Comparison of ENCODE assay signal across 11 cellular contexts in the genomic region with DNA sequence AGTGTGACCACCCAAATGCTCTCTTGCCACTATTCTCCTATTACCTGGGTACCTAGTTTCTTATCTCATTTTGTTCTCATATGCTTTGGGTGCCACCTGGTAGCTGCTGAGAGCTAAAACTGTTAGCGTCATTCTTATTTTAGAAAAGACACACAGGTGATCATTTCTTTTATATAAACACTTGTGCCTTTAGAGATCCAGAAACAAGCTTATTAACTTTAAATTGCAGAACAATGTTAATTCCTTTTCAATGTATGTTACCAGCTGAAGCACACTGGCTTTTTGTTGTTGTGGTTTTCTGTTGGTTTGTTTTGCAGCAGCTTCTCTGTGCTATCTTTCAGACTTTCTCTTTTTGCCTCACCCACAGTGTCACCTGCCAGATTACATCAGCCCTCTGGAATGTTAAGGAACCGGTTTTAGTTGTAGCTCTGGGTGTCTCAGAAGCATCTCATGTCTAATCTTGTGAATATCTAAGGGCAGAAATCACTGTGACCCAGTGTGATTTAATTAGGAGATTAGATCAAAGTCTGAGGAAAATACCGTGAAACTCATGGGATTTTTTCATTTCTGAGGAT. TPM values are rescaled to one million over a fixed set of nuclear protein-coding genes. Genes with fewer than 3 reads are reported as not detected.
DNase-seq lines count a peak whose midpoint lies in the region; ATAC-seq, FAIRE-seq and TF ChIP-seq lines count a peak whose summit lies in the region.
"Had no signal": no experiment of that assay in that cellular context is flagged by ENCODE, and none has a peak within 500 bp of the region (broad histone marks: within the 10 kb centered on the region; RNA-seq: fewer than 3 reads in every experiment).

No MANE protein-coding gene starts in this region.

- intact Hi-C loops in activated CD8-positive, alpha-beta T cell treated with anti-CD3 and anti-CD28 coated beads for 36 hours (cut with micrococcal nuclease), result no loop called here

- H3K27ac ChIP-seq in coronary artery, result no peak overlapping the region

- peaks cover 2% of the 10 kb centered on the region for H3K36me3 Mint-ChIP-seq in activated CD8-positive, alpha-beta T cell treated with anti-CD3 and anti-CD28 coated beads, Interleukin-2, amount 10 ng/mL, durations not matched to agents 7 days and 5 days (ENCODE audit: low read depth)
- peaks cover 73% of the 10 kb centered on the region for H3K36me3 Mint-ChIP-seq in activated CD8-positive, alpha-beta T cell treated with anti-CD3 and anti-CD28 coated beads for 36 hours (ENCODE audit: low read depth)
- H3K36me3 Mint-ChIP-seq: memory B cell had no signal

- H3K9me3 Mint-ChIP-seq in activated CD8-positive, alpha-beta T cell treated with anti-CD3 and anti-CD28 coated beads, Interleukin-2, amount 10 ng/mL, durations not matched to agents 7 days and 5 days (ENCODE audit: insufficient read depth), result no peaks in the 10 kb centered on the region
- no peaks in the 10 kb centered on the region for H3K9me3 Mint-ChIP-seq in activated CD8-positive, alpha-beta T cell treated with anti-CD3 and anti-CD28 coated beads for 36 hours
- H3K9me3 Mint-ChIP-seq: activated naive CD4-positive, alpha-beta T cell treated with anti-CD3 and anti-CD28 coated beads, Interleukin-2, amount 50 U/mL, for 24 hours had no signal

- CTCF ChIA-PET in activated CD8-positive, alpha-beta T cell treated with anti-CD3 and anti-CD28 coated beads, Interleukin-2, amount 10 ng/mL, durations not matched to agents 7 days and 5 days (lab: Charles Lee), result interaction anchor here (0.7 to 2.3 kb wide), 9 partner anchors 16 to 925 kb away, joined by 3 to 13 read pairs (median 4); partner anchors contain the start of gene F5
- CTCF ChIA-PET in activated CD8-positive, alpha-beta T cell treated with anti-CD3 and anti-CD28 coated beads for 36 hours (lab: Charles Lee), result interaction anchor here (1.2 to 1.6 kb wide), 2 partner anchors 23 to 280 kb away, joined by 3 read pairs; no protein-coding TSS in a partner anchor

- peaks cover 14% of the 10 kb centered on the region for H3K4me1 Mint-ChIP-seq in activated CD8-positive, alpha-beta T cell treated with anti-CD3 and anti-CD28 coated beads, Interleukin-2, amount 10 ng/mL, durations not matched to agents 7 days and 5 days (ENCODE audit: low read depth)
- peaks cover 9% of the 10 kb centered on the region for H3K4me1 Mint-ChIP-seq in activated CD8-positive, alpha-beta T cell treated with anti-CD3 and anti-CD28 coated beads for 36 hours (ENCODE audit: low read depth)

- no peak for FAIRE-seq in urothelium cell line (lab: Jason Lieb, UNC)

- peak overlapping the region; percentile 48 for H3K27ac Mint-ChIP-seq in activated CD8-positive, alpha-beta T cell treated with anti-CD3 and anti-CD28 coated beads, Interleukin-2, amount 10 ng/mL, durations not matched to agents 7 days and 5 days
- H3K27ac Mint-ChIP-seq in activated CD8-positive, alpha-beta T cell treated with anti-CD3 and anti-CD28 coated beads for 36 hours, result no peak overlapping the region
- H3K27ac Mint-ChIP-seq: memory B cell had no signal

- no peaks in the 10 kb centered on the region for H3K27me3 Mint-ChIP-seq in activated CD8-positive, alpha-beta T cell treated with anti-CD3 and anti-CD28 coated beads, Interleukin-2, amount 10 ng/mL, durations not matched to agents 7 days and 5 days (ENCODE audit: low read depth)
- H3K27me3 Mint-ChIP-seq in activated CD8-positive, alpha-beta T cell treated with anti-CD3 and anti-CD28 coated beads for 36 hours, result no peaks in the 10 kb centered on the region

- no peak for DNase-seq in activated CD8-positive, alpha-beta T cell treated with anti-CD3 and anti-CD28 coated beads, Interleukin-2, amount 10 ng/mL, durations not matched to agents 7 days and 5 days
- no peak for DNase-seq in activated CD8-positive, alpha-beta T cell treated with anti-CD3 and anti-CD28 coated beads for 36 hours
- peak; percentile 15 for DNase-seq in RPMI7951 (ENCODE audit: low read depth)
- peak; percentile 52 for DNase-seq in iPS-NIHi11 (ENCODE audit: low spot score)
- DNase-seq in urothelium cell line (ENCODE audit: low spot score), result peak; percentile 57
- no peak for DNase-seq in SK-N-DZ (ENCODE audit: low spot score)
- DNase-seq in coronary artery (ENCODE audit: low spot score), result no peak
- DNase-seq in cortex of kidney (lab: John Stamatoyannopoulos, UW), result no peak

- POLR2A ChIA-PET in activated CD8-positive, alpha-beta T cell treated with anti-CD3 and anti-CD28 coated beads, Interleukin-2, amount 10 ng/mL, durations not matched to agents 7 days and 5 days (lab: Charles Lee), result no interaction called here
- POLR2A ChIA-PET in activated CD8-positive, alpha-beta T cell treated with anti-CD3 and anti-CD28 coated beads for 36 hours (lab: Charles Lee), result no interaction called here

- H3K4me3 ChIP-seq in coronary artery, result no peak overlapping the region

- peak overlapping the region; percentile 50 for H3K4me3 Mint-ChIP-seq in activated CD8-positive, alpha-beta T cell treated with anti-CD3 and anti-CD28 coated beads, Interleukin-2, amount 10 ng/mL, durations not matched to agents 7 days and 5 days
- no peak overlapping the region for H3K4me3 Mint-ChIP-seq in activated CD8-positive, alpha-beta T cell treated with anti-CD3 and anti-CD28 coated beads for 36 hours
- H3K4me3 Mint-ChIP-seq: activated naive CD4-positive, alpha-beta T cell treated with anti-CD3 and anti-CD28 coated beads, Interleukin-2, amount 50 U/mL, for 24 hours; memory B cell had no signal

- no peak for TF ChIP-seq CTCF in activated CD8-positive, alpha-beta T cell treated with anti-CD3 and anti-CD28 coated beads for 36 hours (IDR thresholded peaks at IDR 0.05)
- TF ChIP-seq CTCF in coronary artery (IDR thresholded peaks at IDR 0.05), result no peak

- peak; percentile 39 for ATAC-seq in activated CD8-positive, alpha-beta T cell treated with anti-CD3 and anti-CD28 coated beads, Interleukin-2, amount 10 ng/mL, durations not matched to agents 7 days and 5 days
- no peak for ATAC-seq in activated CD8-positive, alpha-beta T cell treated with anti-CD3 and anti-CD28 coated beads for 36 hours
- ATAC-seq: Panc1 had no signal

RNA-seq across cellular contexts. Expression of gene SLC19A2, which starts 43.4 kb away (rescaled TPM):
- total RNA-seq in activated CD8-positive, alpha-beta T cell treated with anti-CD3 and anti-CD28 coated beads, Interleukin-2, amount 10 ng/mL, durations not matched to agents 7 days and 5 days, result 1 to 10 TPM; 4.8 to 5.8 TPM
- 1 to 10 TPM; 5.7 to 6.4 TPM for total RNA-seq in activated CD8-positive, alpha-beta T cell treated with anti-CD3 and anti-CD28 coated beads for 36 hours
- total RNA-seq in RPMI7951 (2014; rRNA removed; shearing (Covaris generic)), result 6.3 and 8.4 TPM in 2 replicates
- polyA plus RNA-seq in SK-N-DZ (2014; cell fraction: cytosol; rRNA removed), result 14.6 and 19.7 TPM in 2 replicates
- 16.9 and 22.5 TPM in 2 replicates for polyA plus RNA-seq in SK-N-DZ (2014; cell fraction: nucleus; rRNA removed)

RNA-seq across cellular contexts. Expression of gene F5, which starts 57.1 kb away (rescaled TPM):
- total RNA-seq in activated CD8-positive, alpha-beta T cell treated with anti-CD3 and anti-CD28 coated beads, Interleukin-2, amount 10 ng/mL, durations not matched to agents 7 days and 5 days, result 1 to 10 TPM; 1.4 to 1.6 TPM
- total RNA-seq in activated CD8-positive, alpha-beta T cell treated with anti-CD3 and anti-CD28 coated beads for 36 hours, result 10 to 100 TPM; 20.7 to 23.3 TPM
- total RNA-seq in RPMI7951 (2014; rRNA removed; shearing (Covaris generic)), result not detected in 2 replicates
- not detected in 2 replicates for polyA plus RNA-seq in SK-N-DZ (2014; cell fraction: cytosol; rRNA removed)
- polyA plus RNA-seq in SK-N-DZ (2014; cell fraction: nucleus; rRNA removed), result not detected in 2 replicates

Comparison
In these comparisons a context has a peak if more than half of its experiments do, and no peak if none do; other contexts are left out.
1. RNA of gene F5, which starts 57.1 kb away (total RNA-seq): 20.7 to 23.3 TPM in activated CD8-positive, alpha-beta T cell treated with anti-CD3 and anti-CD28 coated beads for 36 hours; 1.4 to 1.6 TPM in activated CD8-positive, alpha-beta T cell treated with anti-CD3 and anti-CD28 coated beads, Interleukin-2, amount 10 ng/mL, durations not matched to agents 7 days and 5 days and not detected in RPMI7951; every median in the first group is over 4 times any median in the second.
2. DNase-seq: peak in RPMI7951 (single experiment), iPS-NIHi11 (single experiment) and urothelium cell line (single experiment); none in activated CD8-positive, alpha-beta T cell treated with anti-CD3 and anti-CD28 coated beads, Interleukin-2, amount 10 ng/mL, durations not matched to agents 7 days and 5 days (single experiment), activated CD8-positive, alpha-beta T cell treated with anti-CD3 and anti-CD28 coated beads for 36 hours (single experiment), SK-N-DZ (single experiment), coronary artery (single experiment) and cortex of kidney (single experiment).